15 cellular contexts compared by ENCODE assay signal in genomic region chr10:18313146-18313542, GRCh38.
DNase-seq lines count a peak whose midpoint lies in the region; ATAC-seq and TF ChIP-seq lines count a peak whose summit lies in the region.
"Had no signal": no experiment of that assay in that cellular context is flagged by ENCODE, and none has a peak within 500 bp of the region (broad histone marks: within the 10 kb centered on the region; RNA-seq: fewer than 3 reads in every experiment).

No MANE protein-coding gene starts in this region.

- no peaks in the 10 kb centered on the region for H3K27me3 ChIP-seq in body of pancreas
- H3K27me3 ChIP-seq in gastroesophageal sphincter, result no peaks in the 10 kb centered on the region
- H3K27me3 ChIP-seq in mesenchymal stem cell (ENCODE audit: control insufficient read depth in 1 of 2, insufficient read depth in 1 of 2, low read length in 2 of 2), result no peaks in the 10 kb centered on the region
- H3K27me3 ChIP-seq in tibial artery, result no peaks in the 10 kb centered on the region
- H3K27me3 ChIP-seq: suprapubic skin had no signal

- peaks cover 18% of the 10 kb centered on the region for H3K4me1 ChIP-seq in body of pancreas
- H3K4me1 ChIP-seq in gastroesophageal sphincter, result peaks cover 4 to 64% (median 12%) of the 10 kb centered on the region in 3 donors
- peaks cover 2% of the 10 kb centered on the region for H3K4me1 ChIP-seq in mesenchymal stem cell (ENCODE audit: control insufficient read depth, insufficient read depth, low read depth, low read length)
- H3K4me1 ChIP-seq in tibial artery, result peaks cover 0 to 41% (median 13%) of the 10 kb centered on the region in 4 donors
- H3K4me1 ChIP-seq: suprapubic skin had no signal

- DNase-seq in body of pancreas, result peak in 1 of 4 donors; percentile 23
- DNase-seq in mesenchymal stem cell, result no peak
- no peak for DNase-seq in tibial artery
- no peak for DNase-seq in stimulated activated naive CD4-positive, alpha-beta T cell (lab: John Stamatoyannopoulos, UW)
- no peak for DNase-seq in activated T-cell treated with anti-CD3 and anti-CD28 coated beads for 4 hours
- DNase-seq: activated CD8-positive, alpha-beta memory T cell treated with anti-CD3 and anti-CD28 coated beads, Interleukin-2, amount 10 ng/mL, durations not matched to agents 7 days and 5 days; activated naive CD8-positive, alpha-beta T cell treated with anti-CD3 and anti-CD28 coated beads, Interleukin-2, amount 50 U/mL, for 24 hours; COR-L47; immature natural killer cell; naive B cell; NCI-H2107; stimulated activated CD4-positive, alpha-beta T cell treated with anti-CD3 and anti-CD28 coated beads, Interleukin-12 subunit alpha, Interleukin-12 subunit beta, amount 100 ng/mL, for 4 hours had no signal

- H4K8ac ChIP-seq in mesenchymal stem cell (ENCODE audit: low read length), result no peak overlapping the region

- peak overlapping the region; percentile 70 for H3K9ac ChIP-seq in mesenchymal stem cell (ENCODE audit: low read length)

- H3K9me3 ChIP-seq in body of pancreas, result no peaks in the 10 kb centered on the region
- H3K9me3 ChIP-seq in gastroesophageal sphincter, result no peaks in the 10 kb centered on the region
- no peaks in the 10 kb centered on the region for H3K9me3 ChIP-seq in mesenchymal stem cell (ENCODE audit: control insufficient read depth, low read length)
- no peaks in the 10 kb centered on the region for H3K9me3 ChIP-seq in tibial artery
- H3K9me3 ChIP-seq: suprapubic skin had no signal

- no peak overlapping the region for H2BK120ac ChIP-seq in mesenchymal stem cell (ENCODE audit: low read depth, low read length)

- H2AFZ ChIP-seq in mesenchymal stem cell (ENCODE audit: low read depth, low read length), result no peak overlapping the region

- H3K23ac ChIP-seq in mesenchymal stem cell (ENCODE audit: low read length in 2 of 2), result no peak overlapping the region

- H2AK5ac ChIP-seq in mesenchymal stem cell (ENCODE audit: low read length, severe bottlenecking), result no peak overlapping the region

- no peaks in the 10 kb centered on the region for H3K36me3 ChIP-seq in body of pancreas (replicated peaks in 1 of 2; ENCODE audit: insufficient read depth in 1 of 2, low read depth in 2 of 2)
- no peaks in the 10 kb centered on the region for H3K36me3 ChIP-seq in gastroesophageal sphincter
- H3K36me3 ChIP-seq in mesenchymal stem cell (ENCODE audit: control insufficient read depth in 1 of 2, insufficient read depth in 2 of 2, low read depth in 1 of 2, low read length in 2 of 2), result no peaks in the 10 kb centered on the region
- H3K36me3 ChIP-seq in tibial artery, result no peaks in the 10 kb centered on the region
- H3K36me3 ChIP-seq: suprapubic skin had no signal

- no peak for TF ChIP-seq CTCF in body of pancreas (IDR thresholded peaks at IDR 0.05)
- TF ChIP-seq CTCF in gastroesophageal sphincter (IDR thresholded peaks at IDR 0.05), result no peak
- no peak for TF ChIP-seq CTCF in tibial artery (IDR thresholded peaks at IDR 0.05)

- intact Hi-C loops in body of pancreas (cut with DNase I), result no loop called here
- intact Hi-C loops in tibial artery (cut with DNase I; ENCODE audit: low total_unique reads), result no loop called here

- WGBS in body of pancreas, 2 donors, result 36 to 55% methylated on average over 10 of the region's 10 CpGs
- WGBS in gastroesophageal sphincter (ENCODE audit: low coverage in 1 of 2), 2 donors, result 63 to 68% methylated on average over 10 of the region's 10 CpGs
- 90% methylated on average over 10 of the region's 10 CpGs for WGBS in mesenchymal stem cell

- no peak overlapping the region for H3K18ac ChIP-seq in mesenchymal stem cell (ENCODE audit: low read depth in 1 of 2, low read length in 2 of 2)

- no peak for TF ChIP-seq POLR2A in body of pancreas (IDR thresholded peaks at IDR 0.05)
- TF ChIP-seq POLR2A in gastroesophageal sphincter (IDR thresholded peaks at IDR 0.05), result no peak

- no peak overlapping the region for H3K4me2 ChIP-seq in mesenchymal stem cell (ENCODE audit: low read length, poor library complexity, severe bottlenecking)

- H3K4ac ChIP-seq in mesenchymal stem cell (ENCODE audit: low read depth in 1 of 2, low read length in 2 of 2), result no peak overlapping the region

- H2BK5ac ChIP-seq in mesenchymal stem cell (ENCODE audit: low read depth, low read length, poor library complexity, severe bottlenecking), result no peak overlapping the region

- H2BK12ac ChIP-seq in mesenchymal stem cell (ENCODE audit: low read length in 2 of 2), result no peak overlapping the region

- H3K79me1 ChIP-seq in mesenchymal stem cell (replicated peaks; ENCODE audit: low read length, poor library complexity, severe bottlenecking), result no peaks in the 10 kb centered on the region

- ATAC-seq in body of pancreas (peak; percentile 29), gastroesophageal sphincter (no peak), GM19324 (IDR thresholded peaks at IDR 0.05; ENCODE audit: low FRiP score, unreplicated experiment) (no peak)
- ATAC-seq: activated CD8-positive, alpha-beta memory T cell treated with anti-CD3 and anti-CD28 coated beads, Interleukin-2, amount 10 ng/mL, durations not matched to agents 7 days and 5 days; activated naive CD8-positive, alpha-beta T cell treated with anti-CD3 and anti-CD28 coated beads, Interleukin-2, amount 50 U/mL, for 24 hours had no signal

- peak overlapping the region in 3 of 4 donors; percentile 57 to 72 (median 68) for H3K27ac ChIP-seq in body of pancreas
- H3K27ac ChIP-seq in gastroesophageal sphincter, result peak overlapping the region; percentile 83 to 88 (median 86)
- no peak overlapping the region for H3K27ac ChIP-seq in mesenchymal stem cell (ENCODE audit: low read length, poor library complexity, severe bottlenecking)
- peak overlapping the region; percentile 62 to 74 for H3K27ac ChIP-seq in tibial artery
- H3K27ac ChIP-seq: suprapubic skin had no signal

- no peak overlapping the region for H3K14ac ChIP-seq in mesenchymal stem cell (ENCODE audit: low read length in 2 of 2)

- H3K4me3 ChIP-seq in body of pancreas (no peak overlapping the region), gastroesophageal sphincter (peak overlapping the region; percentile 16 to 17), mesenchymal stem cell (ENCODE audit: insufficient read depth in 1 of 2, low read depth in 1 of 2, low read length in 2 of 2) (peak overlapping the region in 1 of 2 experiments; percentile 37), tibial artery (peak overlapping the region; percentile 40)
- H3K4me3 ChIP-seq: suprapubic skin had no signal

- no peak for TF ChIP-seq EP300 in gastroesophageal sphincter (IDR thresholded peaks at IDR 0.05)

- no peak overlapping the region for H2BK15ac ChIP-seq in mesenchymal stem cell (ENCODE audit: low read depth, poor library complexity, severe bottlenecking)

- H4K91ac ChIP-seq in mesenchymal stem cell (ENCODE audit: low read length), result no peak overlapping the region

Comparison
In these comparisons a context has a peak if more than half of its experiments do, and no peak if none do; other contexts are left out.
1. H3K4me3 ChIP-seq: peak in gastroesophageal sphincter (2 of 2) and tibial artery (2 of 2); none in body of pancreas (0 of 2).